In genomic region chr2:860259-860855, GRCh38 we compare ENCODE assay signal across 22 cellular contexts.
DNase-seq lines count a peak whose midpoint lies in the region; ATAC-seq and TF ChIP-seq lines count a peak whose summit lies in the region.
"Had no signal": no experiment of that assay in that cellular context is flagged by ENCODE, and none has a peak within 500 bp of the region (broad histone marks: within the 10 kb centered on the region; RNA-seq: fewer than 3 reads in every experiment).

No MANE protein-coding gene starts in this region.

- H3K4me1 Mint-ChIP-seq in activated T-helper 17 cell treated with anti-CD3 and anti-CD28 coated beads, Interleukin-2, amount 50 U/mL, for 72 hours, result peaks cover 5% of the 10 kb centered on the region
- H3K4me1 Mint-ChIP-seq in osteocyte (ENCODE audit: unreplicated experiment), result no peaks in the 10 kb centered on the region

- H3K79me2 ChIP-seq in MM.1S (ENCODE audit: low read length), result no peaks in the 10 kb centered on the region

- DNase-seq in NCI-H345 (lab: John Stamatoyannopoulos, UW), result peak; percentile 33
- DNase-seq in NCI-H345 treated with DMSO at 0.1 percent for 48 hours (lab: John Stamatoyannopoulos, UW; ENCODE audit: unreplicated experiment), result no peak
- DNase-seq in HuH-7 (ENCODE audit: low spot score), result peak; percentile 20
- peak; percentile 66 for DNase-seq in osteocyte (ENCODE audit: extremely low spot score, unreplicated experiment)
- no peak for DNase-seq in stimulated activated naive CD8-positive, alpha-beta T cell treated with anti-CD3 and anti-CD28 coated beads, Interleukin-15, Interleukin-2, amounts not matched to agents 100 U/mL and 50 U/mL, for 24 hours
- DNase-seq in MM.1S, result no peak
- DNase-seq: activated CD4-positive, alpha-beta T cell treated with anti-CD3 and anti-CD28 coated beads, Interleukin-2, amount 50 U/mL, for 4 hours; activated T-cell treated with anti-CD3 and anti-CD28 coated beads, Interleukin-2, amount 50 U/mL, for 24 hours; effector CD8-positive, alpha-beta T cell; NCI-H1048; NCI-H2081 treated with DMSO at 0.1 percent for 48 hours; spleen; stimulated activated CD8-positive, alpha-beta memory T cell treated with anti-CD3 and anti-CD28 coated beads, Interleukin-4, amount 100 ng/mL, for 48 hours; substantia nigra; T-cell; uterus had no signal

- H3K27ac ChIP-seq in MM.1S (ENCODE audit: low read length), result no peak overlapping the region
- H3K27ac ChIP-seq: ascending aorta, BLaER1, esophagus muscularis mucosa, spleen, uterus had no signal

- H3K27me3 ChIP-seq in MM.1S (replicated peaks; ENCODE audit: insufficient read depth, low read length), result no peaks in the 10 kb centered on the region
- H3K27me3 ChIP-seq: ascending aorta, BLaER1, uterus had no signal

- no peaks in the 10 kb centered on the region for H3K36me3 ChIP-seq in MM.1S (replicated peaks; ENCODE audit: insufficient read depth, low read length)
- H3K36me3 ChIP-seq: ascending aorta, BLaER1, esophagus muscularis mucosa, spleen, uterus had no signal

- H3F3A ChIP-seq in MM.1S (ENCODE audit: insufficient read depth, low read length), result no peaks in the 10 kb centered on the region

- peak; percentile 29 for ATAC-seq in activated T-helper 17 cell treated with anti-CD3 and anti-CD28 coated beads, Interleukin-2, amount 50 U/mL, for 72 hours (replicated peaks)
- ATAC-seq in GM18517 (IDR thresholded peaks at IDR 0.05; ENCODE audit: unreplicated experiment), result no peak
- no peak for ATAC-seq in stimulated activated naive CD8-positive, alpha-beta T cell treated with anti-CD3 and anti-CD28 coated beads, Interleukin-15, Interleukin-2, amounts not matched to agents 100 U/mL and 50 U/mL, for 24 hours

- no peaks in the 10 kb centered on the region for H3K9me3 ChIP-seq in MM.1S (replicated peaks; ENCODE audit: insufficient read depth, low read length)
- H3K9me3 ChIP-seq: ascending aorta, esophagus muscularis mucosa, spleen, uterus had no signal

- H3K36me3 Mint-ChIP-seq in activated T-helper 17 cell treated with anti-CD3 and anti-CD28 coated beads, Interleukin-2, amount 50 U/mL, for 72 hours (ENCODE audit: low read depth), result no peaks in the 10 kb centered on the region
- no peaks in the 10 kb centered on the region for H3K36me3 Mint-ChIP-seq in osteocyte (ENCODE audit: unreplicated experiment)
- H3K36me3 Mint-ChIP-seq: activated naive CD4-positive, alpha-beta T cell treated with anti-CD3 and anti-CD28 coated beads, Interleukin-2, amount 50 U/mL, for 24 hours; T-cell had no signal

- no peak overlapping the region for H3K4me2 ChIP-seq in MM.1S (ENCODE audit: low read depth, low read length)

- no peak overlapping the region for H3K9ac ChIP-seq in MM.1S (ENCODE audit: low read length)
- H3K9ac ChIP-seq: BLaER1 had no signal

- H3K4me3 ChIP-seq in MM.1S (ENCODE audit: low read length), result no peak overlapping the region
- H3K4me3 ChIP-seq: ascending aorta, BLaER1, esophagus muscularis mucosa, spleen, uterus had no signal

- TF ChIP-seq CTCF in osteocyte (IDR thresholded peaks at IDR 0.05), result no peak
- no peak for TF ChIP-seq CTCF in MM.1S (IDR thresholded peaks at IDR 0.05; ENCODE audit: low read length)

- H3K4me1 ChIP-seq in MM.1S (ENCODE audit: low read length), result no peaks in the 10 kb centered on the region
- H3K4me1 ChIP-seq: ascending aorta, esophagus muscularis mucosa, uterus had no signal

- no peaks in the 10 kb centered on the region for H3K27me3 Mint-ChIP-seq in activated T-helper 17 cell treated with anti-CD3 and anti-CD28 coated beads, Interleukin-2, amount 50 U/mL, for 72 hours
- no peaks in the 10 kb centered on the region for H3K27me3 Mint-ChIP-seq in osteocyte (ENCODE audit: unreplicated experiment)
- H3K27me3 Mint-ChIP-seq: activated naive CD4-positive, alpha-beta T cell treated with anti-CD3 and anti-CD28 coated beads, Interleukin-2, amount 50 U/mL, for 24 hours; activated T-cell treated with anti-CD3 and anti-CD28 coated beads, Interleukin-2, amount 50 U/mL, for 24 hours had no signal

- H2AFZ ChIP-seq in MM.1S (ENCODE audit: low read length), result no peak overlapping the region

- H3K27ac Mint-ChIP-seq in activated T-helper 17 cell treated with anti-CD3 and anti-CD28 coated beads, Interleukin-2, amount 50 U/mL, for 72 hours, result no peak overlapping the region
- no peak overlapping the region for H3K27ac Mint-ChIP-seq in osteocyte (ENCODE audit: unreplicated experiment)
- H3K27ac Mint-ChIP-seq: activated naive CD4-positive, alpha-beta T cell treated with anti-CD3 and anti-CD28 coated beads, Interleukin-2, amount 50 U/mL, for 24 hours; activated T-cell treated with anti-CD3 and anti-CD28 coated beads, Interleukin-2, amount 50 U/mL, for 24 hours; T-cell had no signal

- H3K9me3 Mint-ChIP-seq in activated T-helper 17 cell treated with anti-CD3 and anti-CD28 coated beads, Interleukin-2, amount 50 U/mL, for 72 hours, result peaks cover 4% of the 10 kb centered on the region
- H3K9me3 Mint-ChIP-seq in osteocyte (ENCODE audit: unreplicated experiment), result no peaks in the 10 kb centered on the region

- H3K4me3 Mint-ChIP-seq in activated T-helper 17 cell treated with anti-CD3 and anti-CD28 coated beads, Interleukin-2, amount 50 U/mL, for 72 hours, result no peak overlapping the region
- H3K4me3 Mint-ChIP-seq in osteocyte (ENCODE audit: unreplicated experiment), result no peak overlapping the region
- H3K4me3 Mint-ChIP-seq: activated naive CD4-positive, alpha-beta T cell treated with anti-CD3 and anti-CD28 coated beads, Interleukin-2, amount 50 U/mL, for 24 hours; activated T-cell treated with anti-CD3 and anti-CD28 coated beads, Interleukin-2, amount 50 U/mL, for 24 hours; T-cell had no signal

- H3K9me2 ChIP-seq in MM.1S (replicated peaks; ENCODE audit: insufficient read depth, low read length), result no peaks in the 10 kb centered on the region

- no peaks in the 10 kb centered on the region for H4K20me1 ChIP-seq in MM.1S (ENCODE audit: insufficient read depth, low read length)
- H4K20me1 ChIP-seq: BLaER1 had no signal

Comparison
In these comparisons a context has a peak if more than half of its experiments do, and no peak if none do; other contexts are left out.
1. DNase-seq: peak in NCI-H345 (single experiment), HuH-7 (single experiment) and osteocyte (single experiment); none in NCI-H345 treated with DMSO at 0.1 percent for 48 hours (single experiment), stimulated activated naive CD8-positive, alpha-beta T cell treated with anti-CD3 and anti-CD28 coated beads, Interleukin-15, Interleukin-2, amounts not matched to agents 100 U/mL and 50 U/mL, for 24 hours (single experiment) and MM.1S (single experiment).